Comparison of ENCODE assay signal across 9 cellular contexts in the genomic region with DNA sequence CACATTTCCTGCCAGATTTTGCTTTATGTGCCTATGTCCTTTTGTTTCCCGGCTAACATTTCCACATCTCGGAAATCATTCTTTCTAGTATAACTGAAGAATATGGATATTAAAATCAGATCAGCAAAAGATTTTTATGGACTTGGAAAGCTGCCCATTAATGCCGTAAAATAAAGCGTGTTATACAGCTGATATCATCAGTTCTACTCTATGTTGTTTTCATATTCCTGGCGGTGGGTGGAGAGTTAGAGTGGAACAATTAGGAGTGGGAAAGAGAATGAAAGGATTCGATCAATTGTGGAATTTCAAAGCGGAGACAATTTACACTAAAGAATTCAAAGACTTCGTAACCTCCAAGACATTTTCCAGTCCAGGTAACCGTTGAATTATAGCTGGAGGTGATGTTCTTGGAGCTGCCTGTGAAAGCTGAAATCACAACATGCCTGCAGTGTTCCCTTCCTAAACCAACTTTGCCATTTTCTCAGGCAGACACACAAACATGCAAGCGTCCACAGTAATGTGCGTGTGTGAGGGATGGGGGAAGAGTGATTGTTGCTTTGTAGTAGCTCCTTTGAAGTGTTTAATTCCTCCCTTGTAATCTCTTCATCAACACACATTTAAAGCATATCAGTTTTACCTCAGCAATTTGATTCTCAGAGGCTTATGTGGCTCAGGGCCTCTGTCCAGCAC.
DNase-seq lines count a peak whose midpoint lies in the region; FAIRE-seq and TF ChIP-seq lines count a peak whose summit lies in the region.
"Had no signal": no experiment of that assay in that cellular context is flagged by ENCODE, and none has a peak within 500 bp of the region (broad histone marks: within the 10 kb centered on the region; RNA-seq: fewer than 3 reads in every experiment).

No MANE protein-coding gene starts in this region.

- no peak for TF ChIP-seq CTCF in kidney (IDR thresholded peaks at IDR 0.05; ENCODE audit: borderline replicate concordance, extremely low read depth, insufficient read depth)
- no peak for TF ChIP-seq CTCF in tibial artery (IDR thresholded peaks at IDR 0.05)
- no peak for TF ChIP-seq CTCF in RWPE1 (conservative IDR thresholded peaks at IDR 0.05; ENCODE audit: low read depth)
- no peak for TF ChIP-seq CTCF in type B pancreatic cell (conservative IDR thresholded peaks at IDR 0.05)

- no peak overlapping the region for H3K27ac Mint-ChIP-seq in type B pancreatic cell
- H3K27ac Mint-ChIP-seq: CD14-positive monocyte had no signal

- CTCF ChIA-PET in RWPE1 (lab: Yijun Ruan, JAX): interaction anchor here (1.2 kb wide), 1 partner anchor 11 kb away, joined by 3 read pairs; no protein-coding TSS in a partner anchor

- H3K9me3 Mint-ChIP-seq in type B pancreatic cell: no peaks in the 10 kb centered on the region
- H3K9me3 Mint-ChIP-seq: CD14-positive monocyte had no signal

- H3K4me3 ChIP-seq in kidney (ENCODE audit: low read length in 2 of 2): peak overlapping the region; percentile 21 to 28
- H3K4me3 ChIP-seq in tibial artery: peak overlapping the region; percentile 45 to 47

- H3K4me3 Mint-ChIP-seq in type B pancreatic cell: no peak overlapping the region
- H3K4me3 Mint-ChIP-seq: CD14-positive monocyte had no signal

- H3K9ac ChIP-seq in kidney (ENCODE audit: low read length in 2 of 2): peak overlapping the region in 1 of 2 donors; percentile 49

- no peaks in the 10 kb centered on the region for H3K27me3 ChIP-seq in tibial artery

- FAIRE-seq in kidney (lab: Jason Lieb, UNC): no peak

- H3K4me1 Mint-ChIP-seq in type B pancreatic cell (ENCODE audit: unreplicated experiment): no peaks in the 10 kb centered on the region

- H3K4me1 ChIP-seq in kidney (ENCODE audit: control insufficient read depth in 1 of 2, insufficient read depth in 1 of 2, low read depth in 1 of 2, low read length in 2 of 2) (peaks cover 14 to 20% of the 10 kb centered on the region in 2 donors), tibial artery (peaks cover 0 to 61% (median 12%) of the 10 kb centered on the region in 4 donors)

- no peaks in the 10 kb centered on the region for H3K36me3 Mint-ChIP-seq in type B pancreatic cell
- H3K36me3 Mint-ChIP-seq: CD14-positive monocyte had no signal

- POLR2A ChIA-PET in RWPE1 (lab: Yijun Ruan, JAX; ENCODE audit: low non-redundant PET): no interaction called here

- H3K9me3 ChIP-seq in kidney (ENCODE audit: control insufficient read depth in 1 of 2, low read length in 2 of 2): no peaks in the 10 kb centered on the region
- no peaks in the 10 kb centered on the region for H3K9me3 ChIP-seq in tibial artery

- intact Hi-C loops in kidney (cut with DNase I) (no loop called here), tibial artery (cut with DNase I; ENCODE audit: low total_unique reads) (no loop called here)

- H3K36me3 ChIP-seq in kidney (ENCODE audit: control insufficient read depth in 1 of 2, insufficient read depth in 2 of 2, low read length in 2 of 2): no peaks in the 10 kb centered on the region
- H3K36me3 ChIP-seq in tibial artery: no peaks in the 10 kb centered on the region

- no peaks in the 10 kb centered on the region for H3K27me3 Mint-ChIP-seq in type B pancreatic cell

- H3K27ac ChIP-seq in kidney (ENCODE audit: low read depth in 2 of 2, low read length in 2 of 2) (peak overlapping the region; percentile 62 to 63), tibial artery (peak overlapping the region; percentile 49 to 78), RWPE1 (no peak overlapping the region)

- DNase-seq in SHP77 (lab: John Stamatoyannopoulos, UW) (peak; percentile 8 to 10), SHP77 treated with DMSO at 0.1 percent for 48 hours (lab: John Stamatoyannopoulos, UW) (no peak), amniotic epithelial cell (ENCODE audit: low read depth) (peak; percentile 62), kidney (no peak), tibial artery (no peak), RWPE1 (ENCODE audit: low spot score) (no peak), type B pancreatic cell (ENCODE audit: extremely low spot score, unreplicated experiment) (no peak)
- no peak for DNase-seq in stimulated activated CD4-positive, alpha-beta T cell treated with anti-CD3 and anti-CD28 coated beads, Interleukin-4, amount 100 ng/mL, for 24 hours

Comparison
In these comparisons a context has a peak if more than half of its experiments do, and no peak if none do; other contexts are left out.
1. DNase-seq: peak in SHP77 (2 of 2) and amniotic epithelial cell (single experiment); none in SHP77 treated with DMSO at 0.1 percent for 48 hours (single experiment), kidney (single experiment), tibial artery (0 of 2), stimulated activated CD4-positive, alpha-beta T cell treated with anti-CD3 and anti-CD28 coated beads, Interleukin-4, amount 100 ng/mL, for 24 hours (single experiment), RWPE1 (single experiment) and type B pancreatic cell (single experiment).